39 cellular contexts compared by ENCODE assay signal in genomic region chr10:105466521-105466920, GRCh38.
"Had no signal": no experiment of that assay in that cellular context is flagged by ENCODE, and none has a peak within 500 bp of the region (broad histone marks: within the 10 kb centered on the region; RNA-seq: fewer than 3 reads in every experiment).

No MANE protein-coding gene starts in this region.

- H3K27me3 Mint-ChIP-seq: activated naive CD4-positive, alpha-beta T cell treated with anti-CD3 and anti-CD28 coated beads, Interleukin-2, amount 10 ng/mL, durations not matched to agents 7 days and 5 days; activated naive CD8-positive, alpha-beta T cell treated with anti-CD3 and anti-CD28 coated beads for 36 hours; activated naive CD8-positive, alpha-beta T cell treated with anti-CD3 and anti-CD28 coated beads, Interleukin-2, amount 10 ng/mL, durations not matched to agents 7 days and 5 days; activated naive CD8-positive, alpha-beta T cell treated with anti-CD3 and anti-CD28 coated beads, Interleukin-2, amount 50 U/mL, for 24 hours; activated T-cell treated with anti-CD3 and anti-CD28 coated beads, Interleukin-2, amount 50 U/mL, for 24 hours; activated T-helper 17 cell treated with anti-CD3 and anti-CD28 coated beads, Interleukin-2, amount 50 U/mL, for 72 hours; central memory CD8-positive, alpha-beta T cell had no signal

- H3K36me3 Mint-ChIP-seq: activated naive CD4-positive, alpha-beta T cell treated with anti-CD3 and anti-CD28 coated beads, Interleukin-2, amount 10 ng/mL, durations not matched to agents 7 days and 5 days; activated naive CD4-positive, alpha-beta T cell treated with anti-CD3 and anti-CD28 coated beads, Interleukin-2, amount 50 U/mL, for 24 hours; activated naive CD4-positive, alpha-beta T cell treated with anti-CD3 and anti-CD28 coated beads, Interleukin-2, amount 50 U/mL, for 72 hours; activated naive CD8-positive, alpha-beta T cell; activated naive CD8-positive, alpha-beta T cell treated with anti-CD3 and anti-CD28 coated beads for 36 hours; activated naive CD8-positive, alpha-beta T cell treated with anti-CD3 and anti-CD28 coated beads, Interleukin-2, amount 10 ng/mL, durations not matched to agents 7 days and 5 days; brain had no signal

- ATAC-seq: activated naive CD4-positive, alpha-beta T cell treated with anti-CD3 and anti-CD28 coated beads, Interleukin-2, amount 50 U/mL, for 72 hours; activated naive CD8-positive, alpha-beta T cell treated with anti-CD3 and anti-CD28 coated beads, Interleukin-2, amount 50 U/mL, for 24 hours; activated T-cell treated with anti-CD3 and anti-CD28 coated beads, Interleukin-2, amount 50 U/mL, for 4 hours; activated T-cell treated with anti-CD3 and anti-CD28 coated beads, Interleukin-2, amount 50 U/mL, for 72 hours; activated T-helper 17 cell treated with anti-CD3 and anti-CD28 coated beads, Interleukin-2, amount 50 U/mL, for 72 hours; body of pancreas had no signal

- H3K36me3 ChIP-seq: adrenal gland, ascending aorta, brain microvascular endothelial cell, breast epithelium, cardiac muscle cell had no signal

- H3K27ac Mint-ChIP-seq: activated naive CD4-positive, alpha-beta T cell treated with anti-CD3 and anti-CD28 coated beads for 36 hours; activated naive CD4-positive, alpha-beta T cell treated with anti-CD3 and anti-CD28 coated beads, Interleukin-2, amount 10 ng/mL, durations not matched to agents 7 days and 5 days; activated naive CD4-positive, alpha-beta T cell treated with anti-CD3 and anti-CD28 coated beads, Interleukin-2, amount 50 U/mL, for 24 hours; activated naive CD4-positive, alpha-beta T cell treated with anti-CD3 and anti-CD28 coated beads, Interleukin-2, amount 50 U/mL, for 72 hours; activated naive CD8-positive, alpha-beta T cell; activated naive CD8-positive, alpha-beta T cell treated with anti-CD3 and anti-CD28 coated beads for 36 hours; activated naive CD8-positive, alpha-beta T cell treated with anti-CD3 and anti-CD28 coated beads, Interleukin-2, amount 10 ng/mL, durations not matched to agents 7 days and 5 days; activated naive CD8-positive, alpha-beta T cell treated with anti-CD3 and anti-CD28 coated beads, Interleukin-2, amount 50 U/mL, for 24 hours; activated T-cell treated with anti-CD3 and anti-CD28 coated beads, Interleukin-2, amount 50 U/mL, for 24 hours; activated T-cell treated with anti-CD3 and anti-CD28 coated beads, Interleukin-2, amount 50 U/mL, for 72 hours; activated T-helper 1 cell treated with anti-CD3 and anti-CD28 coated beads, Interleukin-12 subunit alpha, Interleukin-12 subunit beta, Interleukin-2, Interleukin-4 antibody, amounts not matched to agents 30 ng/mL and 10 ng/mL and 1 ng/mL, durations not matched to agents 14 hours and 24 hours and 36 hours; activated T-helper 17 cell treated with anti-CD3 and anti-CD28 coated beads, Interleukin-2, amount 50 U/mL, for 72 hours; activated T-helper 2 cell treated with anti-CD3 and anti-CD28 coated beads, Interferon-gamma antibody, Interleukin-2, Interleukin-4, amounts not matched to agents 10 μg/mL and 5 μg/mL and 100 μg/mL, durations not matched to agents 14 hours and 24 hours and 36 hours; brain had no signal

- H3K4me1 ChIP-seq: adrenal gland, ascending aorta, body of pancreas, breast epithelium had no signal

- H3K9me3 ChIP-seq: adrenal gland, ascending aorta, body of pancreas, breast epithelium had no signal

- H3K27me3 ChIP-seq: adrenal gland, ascending aorta, body of pancreas, brain microvascular endothelial cell, breast epithelium, cardiac muscle cell had no signal

- FAIRE-seq: astrocyte, bronchial epithelial cell had no signal

- H3K4me3 Mint-ChIP-seq: activated naive CD4-positive, alpha-beta T cell treated with anti-CD3 and anti-CD28 coated beads for 36 hours; activated naive CD4-positive, alpha-beta T cell treated with anti-CD3 and anti-CD28 coated beads, Interleukin-2, amount 10 ng/mL, durations not matched to agents 7 days and 5 days; activated naive CD4-positive, alpha-beta T cell treated with anti-CD3 and anti-CD28 coated beads, Interleukin-2, amount 50 U/mL, for 24 hours; activated naive CD8-positive, alpha-beta T cell; activated naive CD8-positive, alpha-beta T cell treated with anti-CD3 and anti-CD28 coated beads for 36 hours; activated naive CD8-positive, alpha-beta T cell treated with anti-CD3 and anti-CD28 coated beads, Interleukin-2, amount 10 ng/mL, durations not matched to agents 7 days and 5 days; activated naive CD8-positive, alpha-beta T cell treated with anti-CD3 and anti-CD28 coated beads, Interleukin-2, amount 50 U/mL, for 24 hours; activated T-cell treated with anti-CD3 and anti-CD28 coated beads, Interleukin-2, amount 50 U/mL, for 24 hours; activated T-cell treated with anti-CD3 and anti-CD28 coated beads, Interleukin-2, amount 50 U/mL, for 4 hours; activated T-cell treated with anti-CD3 and anti-CD28 coated beads, Interleukin-2, amount 50 U/mL, for 72 hours; activated T-helper 1 cell treated with anti-CD3 and anti-CD28 coated beads, Interleukin-12 subunit alpha, Interleukin-12 subunit beta, Interleukin-2, Interleukin-4 antibody, amounts not matched to agents 30 ng/mL and 10 ng/mL and 1 ng/mL, durations not matched to agents 14 hours and 24 hours and 36 hours; activated T-helper 17 cell treated with anti-CD3 and anti-CD28 coated beads, Interleukin-2, amount 50 U/mL, for 72 hours; brain; central memory CD8-positive, alpha-beta T cell had no signal

- H3K4me1 Mint-ChIP-seq: activated naive CD4-positive, alpha-beta T cell treated with anti-CD3 and anti-CD28 coated beads, Interleukin-2, amount 10 ng/mL, durations not matched to agents 7 days and 5 days; activated naive CD4-positive, alpha-beta T cell treated with anti-CD3 and anti-CD28 coated beads, Interleukin-2, amount 50 U/mL, for 24 hours; activated naive CD8-positive, alpha-beta T cell treated with anti-CD3 and anti-CD28 coated beads for 36 hours; activated naive CD8-positive, alpha-beta T cell treated with anti-CD3 and anti-CD28 coated beads, Interleukin-2, amount 10 ng/mL, durations not matched to agents 7 days and 5 days; activated naive CD8-positive, alpha-beta T cell treated with anti-CD3 and anti-CD28 coated beads, Interleukin-2, amount 50 U/mL, for 24 hours; activated T-helper 17 cell treated with anti-CD3 and anti-CD28 coated beads, Interleukin-2, amount 50 U/mL, for 72 hours; brain; central memory CD8-positive, alpha-beta T cell had no signal

- H3K9me3 Mint-ChIP-seq: activated naive CD4-positive, alpha-beta T cell treated with anti-CD3 and anti-CD28 coated beads, Interleukin-2, amount 50 U/mL, for 24 hours had no signal

- H3K27ac ChIP-seq: adrenal gland, ascending aorta, body of pancreas, brain microvascular endothelial cell, breast epithelium, cardiac muscle cell had no signal

- DNase-seq: activated effector memory CD4-positive, alpha-beta T cell treated with anti-CD3 and anti-CD28 coated beads, Interleukin-2, amount 50 U/mL, for 16 hours; activated effector memory CD4-positive, alpha-beta T cell treated with Interleukin-2 at 50 U/mL for 16 hours; activated gamma-delta T cell; activated gamma-delta T cell treated with Interleukin-2 at 50 U/mL for 16 hours; activated naive CD4-positive, alpha-beta T cell; activated naive CD4-positive, alpha-beta T cell treated with anti-CD3 and anti-CD28 coated beads for 36 hours; activated naive CD4-positive, alpha-beta T cell treated with anti-CD3 and anti-CD28 coated beads, Interleukin-2, amount 10 ng/mL, durations not matched to agents 7 days and 5 days; activated naive CD4-positive, alpha-beta T cell treated with anti-CD3 and anti-CD28 coated beads, Interleukin-2, amount 50 U/mL, for 16 hours; activated naive CD4-positive, alpha-beta T cell treated with Interleukin-2 at 50 U/mL for 16 hours; activated naive CD8-positive, alpha-beta T cell treated with anti-CD3 and anti-CD28 coated beads for 36 hours; activated naive CD8-positive, alpha-beta T cell treated with anti-CD3 and anti-CD28 coated beads, Interleukin-2, amount 10 ng/mL, durations not matched to agents 7 days and 5 days; activated naive CD8-positive, alpha-beta T cell treated with anti-CD3 and anti-CD28 coated beads, Interleukin-2, amount 50 U/mL, for 24 hours; activated T-cell treated with anti-CD3 and anti-CD28 coated beads, Interleukin-2, amount 50 U/mL, for 24 hours; activated T-cell treated with anti-CD3 and anti-CD28 coated beads, Interleukin-2, amount 50 U/mL, for 4 hours; activated T-cell treated with anti-CD3 and anti-CD28 coated beads, Interleukin-2, amount 50 U/mL, for 48 hours; activated T-cell treated with anti-CD3 and anti-CD28 coated beads, Interleukin-2, amount 50 U/mL, for 72 hours; adrenal gland; amniotic stem cell; amygdala; anterior cingulate cortex; aorta; body of pancreas; brain microvascular endothelial cell; caudate nucleus; central memory CD4-positive, alpha-beta T cell; cerebellar nuclear complex had no signal

- H3K4me3 ChIP-seq: adrenal gland, ascending aorta, body of pancreas, breast epithelium, cardiac muscle cell had no signal
